1 cellular context compared by ENCODE assay signal in the genomic region with DNA sequence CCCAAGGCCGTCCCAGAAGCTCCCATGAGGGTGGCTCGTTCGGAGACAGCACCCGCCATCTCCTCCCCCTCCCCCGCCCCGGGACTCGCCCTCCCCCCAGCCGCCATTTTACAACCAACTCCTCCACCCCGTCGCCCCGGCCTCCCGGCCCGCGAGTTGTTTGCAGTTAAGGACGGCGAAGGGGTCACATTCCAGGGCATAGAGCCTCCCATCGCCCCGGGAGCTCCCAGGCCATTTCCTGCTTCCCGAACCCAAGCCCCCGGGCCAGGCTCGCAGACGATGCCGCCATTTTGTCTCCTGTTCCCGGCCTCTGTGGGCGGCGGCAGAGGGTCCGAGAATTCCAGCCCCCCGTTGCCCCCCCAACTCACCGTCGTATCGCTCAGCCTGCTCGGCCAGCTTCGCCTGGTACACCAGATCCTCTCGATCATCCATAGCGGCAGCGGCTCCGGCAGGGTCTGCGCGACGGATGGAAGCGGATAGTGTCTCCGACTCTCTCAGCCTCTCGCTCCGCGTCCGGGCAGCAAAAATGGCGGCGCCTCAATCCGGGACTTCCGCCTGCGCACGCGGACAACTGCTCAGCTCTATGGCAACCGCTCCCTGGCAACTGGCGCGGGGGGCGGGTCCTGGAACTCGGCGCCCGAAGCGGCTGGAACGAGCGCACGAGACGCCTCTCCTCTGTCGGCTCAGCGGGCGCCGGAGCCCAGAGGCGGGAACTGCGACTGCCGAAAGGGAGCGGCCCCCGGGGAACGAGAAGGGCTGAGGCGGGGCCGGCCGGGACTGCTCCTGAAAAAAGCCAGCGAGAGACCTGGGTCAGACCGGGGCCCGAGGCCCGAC.
TF ChIP-seq lines count a peak whose summit lies in the region.

Gene YWHAE (minus strand): TSS at position 544 of the 834 bp plus-strand sequence. CDS start 112 bp downstream, at position 432.

TF ChIP-seq in K562, 482 proteins besides CTCF, POLR2A, EP300 and RAD21 (continued from another document and continues in another):
- TF ChIP-seq, protein P1, sequence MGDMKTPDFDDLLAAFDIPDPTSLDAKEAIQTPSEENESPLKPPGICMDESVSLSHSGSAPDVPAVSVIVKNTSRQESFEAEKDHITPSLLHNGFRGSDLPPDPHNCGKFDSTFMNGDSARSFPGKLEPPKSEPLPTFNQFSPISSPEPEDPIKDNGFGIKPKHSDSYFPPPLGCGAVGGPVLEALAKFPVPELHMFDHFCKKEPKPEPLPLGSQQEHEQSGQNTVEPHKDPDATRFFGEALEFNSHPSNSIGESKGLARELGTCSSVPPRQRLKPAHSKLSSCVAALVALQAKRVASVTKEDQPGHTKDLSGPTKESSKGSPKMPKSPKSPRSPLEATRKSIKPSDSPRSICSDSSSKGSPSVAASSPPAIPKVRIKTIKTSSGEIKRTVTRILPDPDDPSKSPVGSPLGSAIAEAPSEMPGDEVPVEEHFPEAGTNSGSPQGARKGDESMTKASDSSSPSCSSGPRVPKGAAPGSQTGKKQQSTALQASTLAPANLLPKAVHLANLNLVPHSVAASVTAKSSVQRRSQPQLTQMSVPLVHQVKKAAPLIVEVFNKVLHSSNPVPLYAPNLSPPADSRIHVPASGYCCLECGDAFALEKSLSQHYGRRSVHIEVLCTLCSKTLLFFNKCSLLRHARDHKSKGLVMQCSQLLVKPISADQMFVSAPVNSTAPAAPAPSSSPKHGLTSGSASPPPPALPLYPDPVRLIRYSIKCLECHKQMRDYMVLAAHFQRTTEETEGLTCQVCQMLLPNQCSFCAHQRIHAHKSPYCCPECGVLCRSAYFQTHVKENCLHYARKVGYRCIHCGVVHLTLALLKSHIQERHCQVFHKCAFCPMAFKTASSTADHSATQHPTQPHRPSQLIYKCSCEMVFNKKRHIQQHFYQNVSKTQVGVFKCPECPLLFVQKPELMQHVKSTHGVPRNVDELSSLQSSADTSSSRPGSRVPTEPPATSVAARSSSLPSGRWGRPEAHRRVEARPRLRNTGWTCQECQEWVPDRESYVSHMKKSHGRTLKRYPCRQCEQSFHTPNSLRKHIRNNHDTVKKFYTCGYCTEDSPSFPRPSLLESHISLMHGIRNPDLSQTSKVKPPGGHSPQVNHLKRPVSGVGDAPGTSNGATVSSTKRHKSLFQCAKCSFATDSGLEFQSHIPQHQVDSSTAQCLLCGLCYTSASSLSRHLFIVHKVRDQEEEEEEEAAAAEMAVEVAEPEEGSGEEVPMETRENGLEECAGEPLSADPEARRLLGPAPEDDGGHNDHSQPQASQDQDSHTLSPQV (IDR thresholded peaks at IDR 0.05) = no peak
- TF ChIP-seq, protein P2, sequence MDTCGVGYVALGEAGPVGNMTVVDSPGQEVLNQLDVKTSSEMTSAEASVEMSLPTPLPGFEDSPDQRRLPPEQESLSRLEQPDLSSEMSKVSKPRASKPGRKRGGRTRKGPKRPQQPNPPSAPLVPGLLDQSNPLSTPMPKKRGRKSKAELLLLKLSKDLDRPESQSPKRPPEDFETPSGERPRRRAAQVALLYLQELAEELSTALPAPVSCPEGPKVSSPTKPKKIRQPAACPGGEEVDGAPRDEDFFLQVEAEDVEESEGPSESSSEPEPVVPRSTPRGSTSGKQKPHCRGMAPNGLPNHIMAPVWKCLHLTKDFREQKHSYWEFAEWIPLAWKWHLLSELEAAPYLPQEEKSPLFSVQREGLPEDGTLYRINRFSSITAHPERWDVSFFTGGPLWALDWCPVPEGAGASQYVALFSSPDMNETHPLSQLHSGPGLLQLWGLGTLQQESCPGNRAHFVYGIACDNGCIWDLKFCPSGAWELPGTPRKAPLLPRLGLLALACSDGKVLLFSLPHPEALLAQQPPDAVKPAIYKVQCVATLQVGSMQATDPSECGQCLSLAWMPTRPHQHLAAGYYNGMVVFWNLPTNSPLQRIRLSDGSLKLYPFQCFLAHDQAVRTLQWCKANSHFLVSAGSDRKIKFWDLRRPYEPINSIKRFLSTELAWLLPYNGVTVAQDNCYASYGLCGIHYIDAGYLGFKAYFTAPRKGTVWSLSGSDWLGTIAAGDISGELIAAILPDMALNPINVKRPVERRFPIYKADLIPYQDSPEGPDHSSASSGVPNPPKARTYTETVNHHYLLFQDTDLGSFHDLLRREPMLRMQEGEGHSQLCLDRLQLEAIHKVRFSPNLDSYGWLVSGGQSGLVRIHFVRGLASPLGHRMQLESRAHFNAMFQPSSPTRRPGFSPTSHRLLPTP (IDR thresholded peaks at IDR 0.05; ENCODE audit: borderline replicate concordance, extremely low read depth, insufficient read length) = no peak
- TF ChIP-seq BRD9 (IDR thresholded peaks at IDR 0.05; ENCODE audit: low read depth, partially characterized antibody) = peak; percentile 98
- no peak for TF ChIP-seq MYBL2 (IDR thresholded peaks at IDR 0.05; ENCODE audit: low read depth)
- TF ChIP-seq MYBL2 (CRISPR knock-in tag; IDR thresholded peaks at IDR 0.05; ENCODE audit: borderline replicate concordance) = no peak
- TF ChIP-seq BHLHE40 (IDR thresholded peaks at IDR 0.05; ENCODE audit: low read length) = peak; percentile 90
- peak; percentile 91 for TF ChIP-seq KDM5B (IDR thresholded peaks at IDR 0.05; ENCODE audit: insufficient replicate concordance, low read depth, low read length)
- TF ChIP-seq, protein P3, sequence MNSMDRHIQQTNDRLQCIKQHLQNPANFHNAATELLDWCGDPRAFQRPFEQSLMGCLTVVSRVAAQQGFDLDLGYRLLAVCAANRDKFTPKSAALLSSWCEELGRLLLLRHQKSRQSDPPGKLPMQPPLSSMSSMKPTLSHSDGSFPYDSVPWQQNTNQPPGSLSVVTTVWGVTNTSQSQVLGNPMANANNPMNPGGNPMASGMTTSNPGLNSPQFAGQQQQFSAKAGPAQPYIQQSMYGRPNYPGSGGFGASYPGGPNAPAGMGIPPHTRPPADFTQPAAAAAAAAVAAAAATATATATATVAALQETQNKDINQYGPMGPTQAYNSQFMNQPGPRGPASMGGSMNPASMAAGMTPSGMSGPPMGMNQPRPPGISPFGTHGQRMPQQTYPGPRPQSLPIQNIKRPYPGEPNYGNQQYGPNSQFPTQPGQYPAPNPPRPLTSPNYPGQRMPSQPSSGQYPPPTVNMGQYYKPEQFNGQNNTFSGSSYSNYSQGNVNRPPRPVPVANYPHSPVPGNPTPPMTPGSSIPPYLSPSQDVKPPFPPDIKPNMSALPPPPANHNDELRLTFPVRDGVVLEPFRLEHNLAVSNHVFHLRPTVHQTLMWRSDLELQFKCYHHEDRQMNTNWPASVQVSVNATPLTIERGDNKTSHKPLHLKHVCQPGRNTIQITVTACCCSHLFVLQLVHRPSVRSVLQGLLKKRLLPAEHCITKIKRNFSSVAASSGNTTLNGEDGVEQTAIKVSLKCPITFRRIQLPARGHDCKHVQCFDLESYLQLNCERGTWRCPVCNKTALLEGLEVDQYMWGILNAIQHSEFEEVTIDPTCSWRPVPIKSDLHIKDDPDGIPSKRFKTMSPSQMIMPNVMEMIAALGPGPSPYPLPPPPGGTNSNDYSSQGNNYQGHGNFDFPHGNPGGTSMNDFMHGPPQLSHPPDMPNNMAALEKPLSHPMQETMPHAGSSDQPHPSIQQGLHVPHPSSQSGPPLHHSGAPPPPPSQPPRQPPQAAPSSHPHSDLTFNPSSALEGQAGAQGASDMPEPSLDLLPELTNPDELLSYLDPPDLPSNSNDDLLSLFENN (IDR thresholded peaks at IDR 0.05; ENCODE audit: low read depth in 2 of 2, low read length in 2 of 2) = no peak; a peak in 1 of 4 replicates
- TF ChIP-seq ZFX (CRISPR knock-in tag; IDR thresholded peaks at IDR 0.05) = peak; percentile 88
- TF ChIP-seq, protein P4, sequence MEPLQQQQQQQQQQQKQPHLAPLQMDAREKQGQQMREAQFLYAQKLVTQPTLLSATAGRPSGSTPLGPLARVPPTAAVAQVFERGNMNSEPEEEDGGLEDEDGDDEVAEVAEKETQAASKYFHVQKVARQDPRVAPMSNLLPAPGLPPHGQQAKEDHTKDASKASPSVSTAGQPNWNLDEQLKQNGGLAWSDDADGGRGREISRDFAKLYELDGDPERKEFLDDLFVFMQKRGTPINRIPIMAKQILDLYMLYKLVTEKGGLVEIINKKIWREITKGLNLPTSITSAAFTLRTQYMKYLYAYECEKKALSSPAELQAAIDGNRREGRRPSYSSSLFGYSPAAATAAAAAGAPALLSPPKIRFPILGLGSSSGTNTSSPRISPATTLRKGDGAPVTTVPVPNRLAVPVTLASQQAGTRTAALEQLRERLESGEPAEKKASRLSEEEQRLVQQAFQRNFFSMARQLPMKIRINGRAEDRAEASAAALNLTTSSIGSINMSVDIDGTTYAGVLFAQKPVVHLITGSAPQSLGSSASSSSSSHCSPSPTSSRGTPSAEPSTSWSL (CRISPR knock-in tag; IDR thresholded peaks at IDR 0.05; ENCODE audit: borderline replicate concordance) = no peak
- no peak for TF ChIP-seq STAG1 (CRISPR knock-in tag; IDR thresholded peaks at IDR 0.05; ENCODE audit: borderline replicate concordance)
- peak; percentile 92 for TF ChIP-seq TBP (optimal IDR thresholded peaks at IDR 0.05; ENCODE audit: low read depth, low read length)
- no peak for TF ChIP-seq CAMTA2 (CRISPR knock-in tag; conservative IDR thresholded peaks at IDR 0.05)
- no peak for TF ChIP-seq CBX1 (IDR thresholded peaks at IDR 0.05; ENCODE audit: low read depth)
- TF ChIP-seq SIN3A (IDR thresholded peaks at IDR 0.05; ENCODE audit: borderline replicate concordance in 2 of 2, control insufficient read depth in 1 of 2, low read depth in 2 of 2, low read length in 2 of 2) = peak in 1 of 2 experiments; percentile 22; a peak in 1 of 4 replicates
- 0 out of 2 replicates have a peak, but pooled peaks have one; percentile 19 for TF ChIP-seq MGA (IDR thresholded peaks at IDR 0.05)
- peak; percentile 99 for TF ChIP-seq NFRKB (IDR thresholded peaks at IDR 0.05; ENCODE audit: low read depth)
- peak; percentile 89 for TF ChIP-seq E2F1 (CRISPR knock-in tag; IDR thresholded peaks at IDR 0.05)
- TF ChIP-seq MAZ (CRISPR knock-in tag; conservative IDR thresholded peaks at IDR 0.05 in 1 of 2, IDR thresholded peaks at IDR 0.05 in 1 of 2) = peak; percentile 47 to 64; a peak in 3 of 4 replicates
- peak; percentile 69 for TF ChIP-seq E2F3 (CRISPR knock-in tag; IDR thresholded peaks at IDR 0.05)
- TF ChIP-seq RBFOX2 (IDR thresholded peaks at IDR 0.05; ENCODE audit: low read depth, low read length) = peak; percentile 97
